8 cellular contexts compared by ENCODE assay signal in genomic region chr1:42379794-42380616, GRCh38. TPM values are rescaled to one million over a fixed set of nuclear protein-coding genes. Genes with fewer than 3 reads are reported as not detected.
DNase-seq lines count a peak whose midpoint lies in the region; ATAC-seq, FAIRE-seq and TF ChIP-seq lines count a peak whose summit lies in the region.

No MANE protein-coding gene starts in this region.

- WGBS in SK-N-SH (ENCODE audit: low lambda C conversion rate), result 17% methylated on average over 4 of the region's 41 CpGs

- H3K4me1 Mint-ChIP-seq in Caco-2 (ENCODE audit: low read depth, unreplicated experiment), result no peaks in the 10 kb centered on the region

- no peaks in the 10 kb centered on the region for H3K9me2 ChIP-seq in SK-N-SH

- 0 out of 2 replicates have a peak overlapping the region, but pooled peaks have one; percentile 56 for H2AFZ ChIP-seq in SK-N-SH (ENCODE audit: low read depth)
- H2AFZ ChIP-seq in endothelial cell of umbilical vein (ENCODE audit: low read depth, low read length), result peak overlapping the region; percentile 45

- no peaks in the 10 kb centered on the region for H3K9me3 ChIP-seq in Caco-2
- no peaks in the 10 kb centered on the region for H3K9me3 ChIP-seq in SK-N-SH
- H3K9me3 ChIP-seq in endothelial cell of umbilical vein (replicated peaks; ENCODE audit: control insufficient read depth, insufficient read depth, low read length), result no peaks in the 10 kb centered on the region
- no peaks in the 10 kb centered on the region for H3K9me3 ChIP-seq in mucosa of stomach (ENCODE audit: control insufficient read depth, low read length)
- no peaks in the 10 kb centered on the region for H3K9me3 ChIP-seq in vagina

- H3K79me2 ChIP-seq in SK-N-SH (ENCODE audit: insufficient read depth) (no peaks in the 10 kb centered on the region), endothelial cell of umbilical vein (ENCODE audit: control insufficient read depth, insufficient read depth, low read length) (no peaks in the 10 kb centered on the region)

- no peaks in the 10 kb centered on the region for H3K36me3 Mint-ChIP-seq in Caco-2 (ENCODE audit: insufficient read depth, unreplicated experiment)

- CTCF ChIA-PET in Caco-2 (lab: Charles Lee) (no interaction called here), SK-N-SH (lab: Yijun Ruan, JAX) (interaction anchor here (0.8 kb wide), 1 partner anchor 207 kb away, joined by 4 read pairs; no protein-coding TSS in a partner anchor), endothelial cell of umbilical vein (lab: Charles Lee) (no interaction called here)

- intact Hi-C loops in Caco-2 (cut with micrococcal nuclease; ENCODE audit: unreplicated experiment) (loop anchor here (2.0 kb wide), 1 partner anchor 45 kb away; the partner anchor contains the start of gene FOXJ3), endothelial cell of umbilical vein (cut with micrococcal nuclease) (loop anchor here (2.0 kb wide), 1 partner anchor 83 kb away; the partner anchor contains the start of gene CCDC30), vagina (cut with DNase I) (no loop called here)

- no peaks in the 10 kb centered on the region for H3K9me1 ChIP-seq in endothelial cell of umbilical vein (replicated peaks; ENCODE audit: control insufficient read depth, extremely low read depth, insufficient read depth, low read length)

- no peak for TF ChIP-seq RAD21 in SK-N-SH (IDR thresholded peaks at IDR 0.05; ENCODE audit: low read length)

- H3K4me3 ChIP-seq in Caco-2 (ENCODE audit: low read depth, low read length) (peak overlapping the region; percentile 45), SK-N-SH (ENCODE audit: low read depth in 2 of 2, low read length in 1 of 2) (peak overlapping the region; percentile 57 to 67), endothelial cell of umbilical vein (replicated peaks in 1 of 3; ENCODE audit: insufficient read depth in 1 of 3, low read depth in 1 of 3, low read length in 3 of 3) (peak overlapping the region in 2 of 3 experiments; percentile 16 to 36), mucosa of stomach (ENCODE audit: low read length) (peak overlapping the region; percentile 22), vagina (peak overlapping the region; percentile 53 to 59)

- no peaks in the 10 kb centered on the region for H3K27me3 ChIP-seq in Caco-2 (replicated peaks; ENCODE audit: control insufficient read depth, insufficient read depth, low read length)
- H3K27me3 ChIP-seq in SK-N-SH (ENCODE audit: insufficient read depth), result peaks cover 10% of the 10 kb centered on the region; the same call in 1 of the 2 replicates
- H3K27me3 ChIP-seq in endothelial cell of umbilical vein (ENCODE audit: control insufficient read depth in 2 of 2, insufficient read depth in 2 of 2, low read length in 2 of 2), result peaks cover 16 to 36% of the 10 kb centered on the region in 2 experiments
- peaks cover 20% of the 10 kb centered on the region for H3K27me3 ChIP-seq in mucosa of stomach (ENCODE audit: control insufficient read depth, insufficient read depth, low read length)
- H3K27me3 ChIP-seq in vagina, result no peaks in the 10 kb centered on the region

- DNase-seq in Caco-2, result peak; percentile 34 to 36
- peak; percentile 11 for DNase-seq in GM19240 (ENCODE audit: insufficient read length, low spot score)
- DNase-seq in SK-N-SH, result no peak
- peak; percentile 23 for DNase-seq in endothelial cell of umbilical vein (ENCODE audit: low read depth, low spot score)
- no peak for DNase-seq in vagina (ENCODE audit: extremely low spot score in 2 of 2)
- DNase-seq in globus pallidus (ENCODE audit: low spot score), result no peak

- peak overlapping the region in 1 of 2 experiments; percentile 71; a peak in 2 of 4 replicates for H3K27ac ChIP-seq in SK-N-SH (ENCODE audit: low read depth in 2 of 2, low read length in 1 of 2)
- no peak overlapping the region for H3K27ac ChIP-seq in endothelial cell of umbilical vein (ENCODE audit: insufficient read depth, low read depth, low read length)
- no peak overlapping the region for H3K27ac ChIP-seq in vagina

- H3K9ac ChIP-seq in SK-N-SH, result no peak overlapping the region
- H3K9ac ChIP-seq in endothelial cell of umbilical vein (replicated peaks; ENCODE audit: extremely low read depth, insufficient read depth, low read length), result no peak overlapping the region
- peak overlapping the region; percentile 59 for H3K9ac ChIP-seq in mucosa of stomach (ENCODE audit: low read length)

- no peak for TF ChIP-seq POLR2A in endothelial cell of umbilical vein (IDR thresholded peaks at IDR 0.05; ENCODE audit: low read depth, low read length)
- no peak for TF ChIP-seq POLR2A in vagina (IDR thresholded peaks at IDR 0.05)

- POLR2A ChIA-PET in Caco-2 (lab: Charles Lee), result no interaction called here
- POLR2A ChIA-PET in SK-N-SH (lab: Yijun Ruan, JAX), result no interaction called here
- POLR2A ChIA-PET in endothelial cell of umbilical vein (lab: Charles Lee), result interaction anchor here (0.5 kb wide), 1 partner anchor 23 kb away, joined by 3 read pairs; no protein-coding TSS in a partner anchor

- BruUV-seq in Caco-2 (replicated peaks; lab: Mats Ljungman, UMichigan) (no TSS peak), endothelial cell of umbilical vein (replicated peaks; lab: Mats Ljungman, UMichigan) (no TSS peak)

- H3K36me3 ChIP-seq in Caco-2 (ENCODE audit: control insufficient read depth, insufficient read depth, low read length) (no peaks in the 10 kb centered on the region), SK-N-SH (replicated peaks in 1 of 2; ENCODE audit: control insufficient read depth in 1 of 2, insufficient read depth in 2 of 2, low read length in 1 of 2) (no peaks in the 10 kb centered on the region), endothelial cell of umbilical vein (ENCODE audit: control insufficient read depth in 2 of 2, extremely low read depth in 1 of 2, insufficient read depth in 2 of 2, low read length in 2 of 2) (no peaks in the 10 kb centered on the region), mucosa of stomach (ENCODE audit: control insufficient read depth, insufficient read depth, low read length) (no peaks in the 10 kb centered on the region), vagina (no peaks in the 10 kb centered on the region)

- TF ChIP-seq CTCF in Caco-2 (IDR thresholded peaks at IDR 0.05; ENCODE audit: insufficient read depth in 1 of 2, low read depth in 1 of 2, low read length in 1 of 2, severe bottlenecking in 1 of 2, unreplicated experiment in 1 of 2) (no peak), SK-N-SH (IDR thresholded peaks at IDR 0.05) (no peak), endothelial cell of umbilical vein (IDR thresholded peaks at IDR 0.05; ENCODE audit: extremely low read depth in 1 of 2, insufficient read depth in 1 of 2, low read depth in 1 of 2, low read length in 2 of 2) (no peak), vagina (IDR thresholded peaks at IDR 0.05) (no peak)

- no peaks in the 10 kb centered on the region for H3K4me1 ChIP-seq in Caco-2
- H3K4me1 ChIP-seq in SK-N-SH (ENCODE audit: control insufficient read depth in 1 of 2, insufficient read depth in 2 of 2, low read depth in 1 of 2, low read length in 1 of 2), result peaks cover 0 to 9% of the 10 kb centered on the region in 2 experiments; a peak in 2 of 4 replicates
- H3K4me1 ChIP-seq in endothelial cell of umbilical vein (ENCODE audit: control insufficient read depth, extremely low read depth, insufficient read depth, low read length), result no peaks in the 10 kb centered on the region
- H3K4me1 ChIP-seq in mucosa of stomach (ENCODE audit: control insufficient read depth, insufficient read depth, low read length), result peaks cover 4% of the 10 kb centered on the region
- peaks cover 15% of the 10 kb centered on the region for H3K4me1 ChIP-seq in vagina

- H3K27me3 Mint-ChIP-seq in Caco-2 (ENCODE audit: insufficient read depth, unreplicated experiment), result no peaks in the 10 kb centered on the region

- H3K4me3 Mint-ChIP-seq in Caco-2 (ENCODE audit: unreplicated experiment), result peak overlapping the region; percentile 72

- H3K27ac Mint-ChIP-seq in Caco-2 (ENCODE audit: unreplicated experiment), result no peak overlapping the region

- H3F3A ChIP-seq in SK-N-SH (replicated peaks; ENCODE audit: insufficient read depth), result no peaks in the 10 kb centered on the region

- TF ChIP-seq EP300 in SK-N-SH (IDR thresholded peaks at IDR 0.05; ENCODE audit: borderline replicate concordance in 1 of 2, low read depth in 1 of 2, low read length in 1 of 2), result no peak

- dilution Hi-C loops in endothelial cell of umbilical vein (cut with MboI; ENCODE audit: extremely low pct_ligation_motif_present, low sequenced_read_pairs), result no loop called here

- H3K4me2 ChIP-seq in SK-N-SH, result peak overlapping the region; percentile 85
- H3K4me2 ChIP-seq in endothelial cell of umbilical vein (ENCODE audit: insufficient read depth, low read length), result peak overlapping the region; percentile 43

- no peaks in the 10 kb centered on the region for H3K9me3 Mint-ChIP-seq in Caco-2 (ENCODE audit: unreplicated experiment)

- H4K20me1 ChIP-seq in SK-N-SH (ENCODE audit: insufficient read depth), result no peaks in the 10 kb centered on the region
- no peaks in the 10 kb centered on the region for H4K20me1 ChIP-seq in endothelial cell of umbilical vein (replicated peaks; ENCODE audit: control insufficient read depth, extremely low read depth, insufficient read depth, low read length)

- ATAC-seq in HG03439 (IDR thresholded peaks at IDR 0.05; ENCODE audit: unreplicated experiment), result peak; percentile 34

- peak; percentile 38 for FAIRE-seq in endothelial cell of umbilical vein (lab: Jason Lieb, UNC)

RNA-seq across cellular contexts. Expression of gene RIMKLA, which starts 0.6 kb away (rescaled TPM):
- total RNA-seq in Caco-2 (2022) (10.6 and 12.4 TPM in 2 replicates), endothelial cell of umbilical vein (not detected in 2 replicates), vagina (0.25 TPM)
- polyA plus RNA-seq in SK-N-SH (2012; rRNA removed) (0.08 and 0.13 TPM in 2 replicates), endothelial cell of umbilical vein (under 0.01 and 0.01 TPM in 2 replicates)
- 0.12 and 0.20 TPM in 2 replicates for polyA plus RNA-seq in SK-N-SH (2012; cell fraction: cytosol; rRNA removed)
- 0.04 TPM in 2 replicates for polyA plus RNA-seq in SK-N-SH (2012; cell fraction: nucleus; rRNA removed)
- polyA plus RNA-seq in endothelial cell of umbilical vein (2011; cell fraction: cytosol; rRNA removed), result under 0.01 TPM in 1 of 2 replicates, not detected in the other
- polyA plus RNA-seq in endothelial cell of umbilical vein (2011; cell fraction: nucleus; rRNA removed), result not detected in 2 replicates
- 0.01 TPM in 1 of 2 replicates, not detected in the other for polyA plus RNA-seq in endothelial cell of umbilical vein (2012)
- polyA minus RNA-seq in endothelial cell of umbilical vein, result not detected in 2 replicates
- 0.20 TPM for polyA minus RNA-seq in endothelial cell of umbilical vein (2011; cell fraction: cytosol; rRNA and poly(A)+ RNA removed)
- polyA minus RNA-seq in endothelial cell of umbilical vein (2011; cell fraction: nucleus; rRNA and poly(A)+ RNA removed), result not detected in 2 replicates

RNA-seq across cellular contexts. Expression of gene FOXJ3, which starts 45.0 kb away (rescaled TPM):
- total RNA-seq in Caco-2 (2022), result 60.2 and 66.7 TPM in 2 replicates
- polyA plus RNA-seq in SK-N-SH (2012; rRNA removed), result 16.0 and 24.2 TPM in 2 replicates
- 13.2 and 13.9 TPM in 2 replicates for polyA plus RNA-seq in SK-N-SH (2012; cell fraction: cytosol; rRNA removed)
- 25.6 and 51.1 TPM in 2 replicates for polyA plus RNA-seq in SK-N-SH (2012; cell fraction: nucleus; rRNA removed)
- 36.5 and 38.8 TPM in 2 replicates for total RNA-seq in endothelial cell of umbilical vein
- 34.7 and 35.4 TPM in 2 replicates for polyA plus RNA-seq in endothelial cell of umbilical vein
- polyA plus RNA-seq in endothelial cell of umbilical vein (2011; cell fraction: cytosol; rRNA removed), result 17.4 and 18.3 TPM in 2 replicates
- polyA plus RNA-seq in endothelial cell of umbilical vein (2011; cell fraction: nucleus; rRNA removed), result 51.2 and 53.3 TPM in 2 replicates
- polyA plus RNA-seq in endothelial cell of umbilical vein (2012), result 13.1 and 18.6 TPM in 2 replicates
- polyA minus RNA-seq in endothelial cell of umbilical vein, result 38.4 and 47.4 TPM in 2 replicates
- polyA minus RNA-seq in endothelial cell of umbilical vein (2011; cell fraction: cytosol; rRNA and poly(A)+ RNA removed), result 24.2 TPM
- 66.7 and 96.1 TPM in 2 replicates for polyA minus RNA-seq in endothelial cell of umbilical vein (2011; cell fraction: nucleus; rRNA and poly(A)+ RNA removed)
- total RNA-seq in vagina, result 59.9 TPM

Comparison
In these comparisons a context has a peak if more than half of its experiments do, and no peak if none do; other contexts are left out.
1. DNase-seq: peak in Caco-2 (2 of 2), GM19240 (single experiment) and endothelial cell of umbilical vein (single experiment); none in SK-N-SH (single experiment), vagina (0 of 2) and globus pallidus (single experiment).
2. Peak in every context shown above with its lines, with median percentiles within 50 percentile points of each other: H3K4me3 ChIP-seq.